In genomic region chr3:52109556-52110380, GRCh38 we compare ENCODE assay signal across 13 cellular contexts. TPM values are rescaled to one million over a fixed set of nuclear protein-coding genes. Genes with fewer than 3 reads are reported as not detected.
A peak's percentile ranks its signal among the peaks of the same experiment; 100 is the strongest.
DNase-seq lines count a peak whose midpoint lies in the region; ATAC-seq and TF ChIP-seq lines count a peak whose summit lies in the region.
"Had no signal": no experiment of that assay in that cellular context is flagged by ENCODE, and none has a peak within 500 bp of the region (broad histone marks: within the 10 kb centered on the region; RNA-seq: fewer than 3 reads in every experiment).

No MANE protein-coding gene starts in this region.

- no peaks in the 10 kb centered on the region for H3K4me1 Mint-ChIP-seq in activated T-helper 1 cell treated with anti-CD3 and anti-CD28 coated beads, Interleukin-12 subunit alpha, Interleukin-12 subunit beta, Interleukin-2, Interleukin-4 antibody, amounts not matched to agents 30 ng/mL and 10 ng/mL and 1 ng/mL, durations not matched to agents 14 hours and 24 hours and 36 hours (ENCODE audit: low read depth)

- H3K27ac ChIP-seq in body of pancreas = peak overlapping the region in 2 of 4 donors; percentile 2 to 25
- H3K27ac ChIP-seq: C4-2B, SK-N-MC had no signal

- TF ChIP-seq CTCF in body of pancreas (IDR thresholded peaks at IDR 0.05) = no peak

- no peaks in the 10 kb centered on the region for H3K36me3 ChIP-seq in body of pancreas (replicated peaks in 1 of 2; ENCODE audit: insufficient read depth in 1 of 2, low read depth in 2 of 2)
- H3K36me3 ChIP-seq: MG63 had no signal

- no peaks in the 10 kb centered on the region for H3K27me3 Mint-ChIP-seq in activated T-helper 1 cell treated with anti-CD3 and anti-CD28 coated beads, Interleukin-12 subunit alpha, Interleukin-12 subunit beta, Interleukin-2, Interleukin-4 antibody, amounts not matched to agents 30 ng/mL and 10 ng/mL and 1 ng/mL, durations not matched to agents 14 hours and 24 hours and 36 hours (ENCODE audit: insufficient read depth)

- no peaks in the 10 kb centered on the region for H3K9me3 ChIP-seq in body of pancreas
- H3K9me3 ChIP-seq: MG63 had no signal

- intact Hi-C loops in body of pancreas (cut with DNase I) (no loop called here), left ventricle myocardium superior (cut with micrococcal nuclease) (no loop called here), posterior vena cava (cut with DNase I) (loop anchor here (5.0 kb wide), 1 partner anchor 52 kb away; the partner anchor contains the start of gene DUSP7 (in 2 of the 2))
- intact Hi-C loops in activated T-helper 1 cell treated with anti-CD3 and anti-CD28 coated beads, Interleukin-12 subunit alpha, Interleukin-12 subunit beta, Interleukin-2, Interleukin-4 antibody, amounts not matched to agents 30 ng/mL and 10 ng/mL and 1 ng/mL, durations not matched to agents 14 hours and 24 hours and 36 hours (cut with micrococcal nuclease) = no loop called here

- H3K4me3 Mint-ChIP-seq in activated T-helper 1 cell treated with anti-CD3 and anti-CD28 coated beads, Interleukin-12 subunit alpha, Interleukin-12 subunit beta, Interleukin-2, Interleukin-4 antibody, amounts not matched to agents 30 ng/mL and 10 ng/mL and 1 ng/mL, durations not matched to agents 14 hours and 24 hours and 36 hours = no peak overlapping the region

- H3K4me1 ChIP-seq in body of pancreas = peaks cover 23% of the 10 kb centered on the region

- H3K36me3 Mint-ChIP-seq in activated T-helper 1 cell treated with anti-CD3 and anti-CD28 coated beads, Interleukin-12 subunit alpha, Interleukin-12 subunit beta, Interleukin-2, Interleukin-4 antibody, amounts not matched to agents 30 ng/mL and 10 ng/mL and 1 ng/mL, durations not matched to agents 14 hours and 24 hours and 36 hours (ENCODE audit: low read depth) = peaks cover 11% of the 10 kb centered on the region

- 44 to 53% methylated on average over 9 of the region's 9 CpGs for WGBS in body of pancreas, 2 donors

- H3K27me3 ChIP-seq in body of pancreas = no peaks in the 10 kb centered on the region
- H3K27me3 ChIP-seq: MG63 had no signal

- DNase-seq in MV-4-11 (lab: John Stamatoyannopoulos, UW) = peak; percentile 5
- peak in 2 of 4 donors; percentile 22 to 33 for DNase-seq in body of pancreas
- DNase-seq in left ventricle myocardium superior = no peak
- peak; percentile 71 for DNase-seq in posterior vena cava (ENCODE audit: low spot score)
- no peak for DNase-seq in cerebellar nuclear complex (lab: John Stamatoyannopoulos, UW)
- no peak for DNase-seq in HK-2 (ENCODE audit: unreplicated experiment)
- no peak for DNase-seq in activated T-helper 1 cell treated with anti-CD3 and anti-CD28 coated beads, Interleukin-12 subunit alpha, Interleukin-12 subunit beta, Interleukin-2, Interleukin-4 antibody, amounts not matched to agents 30 ng/mL and 10 ng/mL and 1 ng/mL, durations not matched to agents 14 hours and 24 hours and 36 hours (ENCODE audit: low spot score)
- DNase-seq: activated naive CD4-positive, alpha-beta T cell treated with Interleukin-2 at 50 U/mL for 16 hours; MG63 had no signal

- no peak overlapping the region for H3K27ac Mint-ChIP-seq in activated T-helper 1 cell treated with anti-CD3 and anti-CD28 coated beads, Interleukin-12 subunit alpha, Interleukin-12 subunit beta, Interleukin-2, Interleukin-4 antibody, amounts not matched to agents 30 ng/mL and 10 ng/mL and 1 ng/mL, durations not matched to agents 14 hours and 24 hours and 36 hours

- no peaks in the 10 kb centered on the region for H3K9me3 Mint-ChIP-seq in activated T-helper 1 cell treated with anti-CD3 and anti-CD28 coated beads, Interleukin-12 subunit alpha, Interleukin-12 subunit beta, Interleukin-2, Interleukin-4 antibody, amounts not matched to agents 30 ng/mL and 10 ng/mL and 1 ng/mL, durations not matched to agents 14 hours and 24 hours and 36 hours

- ATAC-seq in body of pancreas (peak; percentile 86), left ventricle myocardium superior (peak; percentile 27), HG03196 (IDR thresholded peaks at IDR 0.05; ENCODE audit: unreplicated experiment) (no peak)
- ATAC-seq: esophagus mucosa had no signal

- peak in 1 of 3 donors; percentile 11 for TF ChIP-seq POLR2A in body of pancreas (IDR thresholded peaks at IDR 0.05)

- no peak overlapping the region for H3K4me3 ChIP-seq in body of pancreas
- H3K4me3 ChIP-seq: MG63, SK-N-MC had no signal

RNA-seq across cellular contexts. Expression of gene POC1A, which starts 44.5 kb away (rescaled TPM):
- total RNA-seq in body of pancreas = 1 to 10 TPM in 1 of 2 donors, under 1 TPM in 1; 0.26 to 3.3 TPM
- total RNA-seq in left ventricle myocardium superior = 1.5 TPM
- total RNA-seq in posterior vena cava = 1 to 10 TPM; 1.7 to 1.9 TPM
- total RNA-seq in activated T-helper 1 cell treated with anti-CD3 and anti-CD28 coated beads, Interleukin-12 subunit alpha, Interleukin-12 subunit beta, Interleukin-2, Interleukin-4 antibody, amounts not matched to agents 30 ng/mL and 10 ng/mL and 1 ng/mL, durations not matched to agents 14 hours and 24 hours and 36 hours = 20.3 and 24.9 TPM in 2 replicates

RNA-seq across cellular contexts. Expression of gene DUSP7, which starts 53.4 kb away (rescaled TPM):
- 1 to 10 TPM; 2.6 to 3.3 TPM for total RNA-seq in body of pancreas
- total RNA-seq in left ventricle myocardium superior = 25.2 TPM
- 10 to 100 TPM; 29.9 to 36.4 TPM for total RNA-seq in posterior vena cava
- 35.4 and 37.4 TPM in 2 replicates for total RNA-seq in activated T-helper 1 cell treated with anti-CD3 and anti-CD28 coated beads, Interleukin-12 subunit alpha, Interleukin-12 subunit beta, Interleukin-2, Interleukin-4 antibody, amounts not matched to agents 30 ng/mL and 10 ng/mL and 1 ng/mL, durations not matched to agents 14 hours and 24 hours and 36 hours

Comparison
In these comparisons a context has a peak if more than half of its experiments do, and no peak if none do; other contexts are left out.
1. DNase-seq: peak in MV-4-11 (single experiment) and posterior vena cava (single experiment); none in left ventricle myocardium superior (single experiment), cerebellar nuclear complex (0 of 2), HK-2 (single experiment) and activated T-helper 1 cell treated with anti-CD3 and anti-CD28 coated beads, Interleukin-12 subunit alpha, Interleukin-12 subunit beta, Interleukin-2, Interleukin-4 antibody, amounts not matched to agents 30 ng/mL and 10 ng/mL and 1 ng/mL, durations not matched to agents 14 hours and 24 hours and 36 hours (single experiment).
2. intact Hi-C loops: an anchor here in posterior vena cava (5.0 kb wide); none called in body of pancreas, left ventricle myocardium superior and activated T-helper 1 cell treated with anti-CD3 and anti-CD28 coated beads, Interleukin-12 subunit alpha, Interleukin-12 subunit beta, Interleukin-2, Interleukin-4 antibody, amounts not matched to agents 30 ng/mL and 10 ng/mL and 1 ng/mL, durations not matched to agents 14 hours and 24 hours and 36 hours.